ENCODE assay signal across 1 cellular context in genomic region chr6:107864235-107864970, GRCh38.
TF ChIP-seq lines count a peak whose summit lies in the region.

No MANE protein-coding gene starts in this region.

TF ChIP-seq in neural cell, 6 proteins besides CTCF, POLR2A, EP300 and RAD21:
- TF ChIP-seq MXI1 (conservative IDR thresholded peaks at IDR 0.05; ENCODE audit: poor library complexity, severe bottlenecking) (no peak), POLR2AphosphoS5 (IDR thresholded peaks at IDR 0.05) (peak; percentile 43), SMC3 (conservative IDR thresholded peaks at IDR 0.05; ENCODE audit: poor library complexity) (no peak)
